Comparison of ENCODE assay signal across 26 cellular contexts in the genomic region with DNA sequence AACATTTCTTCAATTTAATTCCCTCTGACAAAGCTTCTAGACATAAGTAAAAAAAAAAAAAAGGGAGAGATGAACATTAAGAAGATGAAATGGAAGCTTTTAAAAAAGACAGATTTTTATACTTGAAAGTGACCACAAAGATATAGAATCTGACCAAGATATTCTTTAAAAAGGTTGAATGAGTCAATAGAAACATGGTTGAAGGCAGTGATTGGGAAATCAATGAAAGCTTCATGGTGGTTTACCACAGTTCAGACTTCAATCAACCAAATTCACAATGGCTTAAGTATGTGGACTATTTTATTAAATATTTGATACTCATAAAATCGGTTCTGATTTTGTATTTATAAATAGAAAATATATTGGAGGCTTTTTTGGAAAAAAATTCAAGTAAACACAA.
"Had no signal": no experiment of that assay in that cellular context is flagged by ENCODE, and none has a peak within 500 bp of the region (broad histone marks: within the 10 kb centered on the region; RNA-seq: fewer than 3 reads in every experiment).

No MANE protein-coding gene starts in this region.

- DNase-seq: kidney glomerular epithelial cell; left cardiac atrium; left lung; lower lobe of right lung; mammary epithelial cell; mesenchymal stem cell; naive thymus-derived CD8-positive, alpha-beta T cell; nucleus accumbens; pancreas; retina; right cardiac atrium; small intestine; stimulated activated CD4-positive, alpha-beta T cell treated with anti-CD3 and anti-CD28 coated beads, Interleukin-1b, Interleukin-23, amount 100 ng/mL, for 48 hours; stimulated activated CD4-positive, alpha-beta T cell treated with anti-CD3 and anti-CD28 coated beads, Interleukin-2, amount 100 ng/mL, for 48 hours; stimulated activated CD4-positive, alpha-beta T cell treated with anti-CD3 and anti-CD28 coated beads, Interleukin-4, amount 100 ng/mL, for 4 hours; stimulated activated CD8-positive, alpha-beta memory T cell treated with anti-CD3 and anti-CD28 coated beads, Interleukin-4, amount 100 ng/mL, for 48 hours; stimulated activated naive CD4-positive, alpha-beta T cell treated with Interleukin-2 at 50 U/mL for 16 hours; stimulated activated naive CD8-positive, alpha-beta T cell treated with anti-CD3 and anti-CD28 coated beads, Interleukin-15, amount 100 ng/mL, for 72 hours; testis; thyroid gland; transverse colon; upper lobe of left lung had no signal

- ATAC-seq: left cardiac atrium; naive thymus-derived CD8-positive, alpha-beta T cell; pancreas; right cardiac atrium; sciatic nerve; stimulated activated memory B cell treated with anti-CD40 and anti-IgM and Interleukin-4, amounts not matched to agents 10 μg/mL and 1 μg/mL and 100 μg/mL, for 72 hours; stimulated activated naive CD8-positive, alpha-beta T cell treated with anti-CD3 and anti-CD28 coated beads, Interleukin-15, amount 100 ng/mL, for 72 hours had no signal

- H3K4me2 ChIP-seq: hepatocyte had no signal

- H3K36me3 ChIP-seq: left lung, lower lobe of right lung, pancreas, prostate gland, thyroid gland, transverse colon, upper lobe of left lung had no signal

- H3K27me3 ChIP-seq: hepatocyte, left lung, pancreas, testis, thyroid gland, transverse colon, upper lobe of left lung had no signal

- H3K9me3 ChIP-seq: left lung, lower lobe of right lung, pancreas, prostate gland, testis, thyroid gland, transverse colon, upper lobe of left lung had no signal

- H3K4me1 ChIP-seq: left lung, pancreas, prostate gland, testis, thyroid gland, transverse colon, upper lobe of left lung had no signal

- H3K79me2 ChIP-seq: hepatocyte had no signal

- H3K4me3 ChIP-seq: hepatocyte, left lung, lower lobe of right lung, pancreas, prostate gland, testis, thyroid gland, transverse colon, upper lobe of left lung had no signal

- H2AFZ ChIP-seq: hepatocyte had no signal

- H3K27ac ChIP-seq: hepatocyte, left lung, lower lobe of right lung, pancreas, prostate gland, testis, thyroid gland, transverse colon, upper lobe of left lung had no signal
